In the genomic region with DNA sequence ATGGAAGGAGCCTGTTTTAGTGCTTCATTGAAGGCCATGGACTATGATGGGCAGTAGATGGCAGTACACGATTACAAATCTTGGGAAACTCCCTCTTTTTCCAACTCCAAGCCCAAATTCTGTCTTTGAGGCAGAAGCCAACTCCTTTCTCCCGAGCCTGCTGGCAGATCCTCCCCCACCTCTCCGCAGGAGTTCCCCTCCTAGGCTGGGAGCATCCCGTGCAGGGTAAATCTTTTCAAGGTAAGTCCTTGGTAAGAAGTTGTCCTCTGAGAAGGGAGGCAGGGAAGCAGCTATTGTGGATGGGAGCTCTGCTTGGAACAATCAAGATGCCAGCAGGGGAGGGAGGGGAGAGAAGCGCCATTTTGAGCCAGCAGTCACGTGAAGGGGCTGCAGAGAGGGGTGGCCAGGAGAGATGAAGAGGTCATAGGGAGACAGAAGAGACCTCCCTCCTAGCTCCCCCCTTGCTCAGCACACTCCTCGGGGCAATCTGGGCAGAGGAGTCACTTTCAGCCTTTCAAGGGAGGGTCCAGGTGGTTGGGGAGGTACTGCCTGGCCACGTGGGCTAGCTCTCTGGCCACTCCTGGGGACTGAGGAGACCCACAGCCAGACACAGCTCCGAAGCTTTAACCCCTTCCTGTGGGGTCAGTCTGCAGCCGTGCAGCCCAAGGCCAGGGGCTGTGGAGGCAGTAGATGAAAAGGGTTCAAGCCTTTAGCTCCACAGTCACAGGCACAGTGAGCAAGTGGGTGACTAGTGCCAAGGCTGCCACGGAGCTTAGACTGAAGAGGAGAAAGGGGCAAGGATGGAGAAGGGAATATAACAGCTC, we compare ENCODE assay signal across 8 cellular contexts. TPM values are rescaled to one million over a fixed set of nuclear protein-coding genes. Genes with fewer than 3 reads are reported as not detected.
DNase-seq lines count a peak whose midpoint lies in the region; ATAC-seq, FAIRE-seq and TF ChIP-seq lines count a peak whose summit lies in the region.

No MANE protein-coding gene starts in this region.

- H3K27ac Mint-ChIP-seq in CD8-positive, alpha-beta T cell, result no peak overlapping the region

- H3K27me3 Mint-ChIP-seq in CD8-positive, alpha-beta T cell (ENCODE audit: low read depth), result no peaks in the 10 kb centered on the region

- peak; percentile 86 for FAIRE-seq in HTR-8/SVneo (lab: Jason Lieb, UNC)
- FAIRE-seq in small intestine (lab: Jason Lieb, UNC), result no peak

- POLR2A ChIA-PET in CD8-positive, alpha-beta T cell (lab: Charles Lee), result no interaction called here

- H3K27me3 ChIP-seq in DND-41 (ENCODE audit: insufficient read depth, low read length, poor library complexity) (no peaks in the 10 kb centered on the region), small intestine (ENCODE audit: control insufficient read depth in 2 of 2, insufficient read depth in 2 of 2, low read length in 2 of 2) (no peaks in the 10 kb centered on the region)
- no peaks in the 10 kb centered on the region for H3K27me3 ChIP-seq in CD8-positive, alpha-beta T cell (ENCODE audit: insufficient read depth, low read length)

- intact Hi-C loops in CD8-positive, alpha-beta T cell (cut with DNase I, micrococcal nuclease), result loop anchor here in 1 of 2 experiments (2.0 kb wide), 1 partner anchor 172 kb away; no protein-coding TSS in a partner anchor

- DNase-seq in DND-41 (peak; percentile 35), HTR-8/SVneo (ENCODE audit: insufficient read length, low spot score) (peak; percentile 72), NOMO-1 treated with DMSO at 0.1 percent for 48 hours (lab: John Stamatoyannopoulos, UW; ENCODE audit: unreplicated experiment) (peak; percentile 13), cerebellar nuclear complex (lab: John Stamatoyannopoulos, UW) (peak; percentile 47 to 89), inferior parietal cortex (ENCODE audit: extremely low spot score) (peak; percentile 92), small intestine (peak; percentile 59)
- DNase-seq in CD8-positive, alpha-beta T cell, result no peak

- H3K4me1 ChIP-seq in DND-41 (ENCODE audit: insufficient read depth, low read length), result no peaks in the 10 kb centered on the region
- H3K4me1 ChIP-seq in small intestine (ENCODE audit: control insufficient read depth in 2 of 2, insufficient read depth in 1 of 2, low read depth in 1 of 2, low read length in 1 of 2), result no peaks in the 10 kb centered on the region
- no peaks in the 10 kb centered on the region for H3K4me1 ChIP-seq in CD8-positive, alpha-beta T cell (ENCODE audit: insufficient read depth, low read length)

- peaks cover 5% of the 10 kb centered on the region for H3K9me3 Mint-ChIP-seq in CD8-positive, alpha-beta T cell

- no peak overlapping the region for H3K4me3 Mint-ChIP-seq in CD8-positive, alpha-beta T cell

- H3K27ac ChIP-seq in DND-41 (ENCODE audit: low read length) (no peak overlapping the region), small intestine (ENCODE audit: low read depth in 1 of 2, low read length in 1 of 2) (peak overlapping the region in 1 of 2 donors; percentile 46)
- H3K27ac ChIP-seq in CD8-positive, alpha-beta T cell (ENCODE audit: low read depth, low read length), result no peak overlapping the region

- no peaks in the 10 kb centered on the region for H3K79me2 ChIP-seq in DND-41 (ENCODE audit: insufficient read depth, low read length)

- H3K4me3 ChIP-seq in DND-41 (ENCODE audit: low read depth in 1 of 2, low read length in 2 of 2) (no peak overlapping the region), small intestine (ENCODE audit: low read depth in 1 of 2, low read length in 2 of 2) (no peak overlapping the region)
- no peak overlapping the region for H3K4me3 ChIP-seq in CD8-positive, alpha-beta T cell (ENCODE audit: low read depth, low read length)

- H3K9me3 ChIP-seq in DND-41 (ENCODE audit: insufficient read depth, low read length, severe bottlenecking) (no peaks in the 10 kb centered on the region), small intestine (ENCODE audit: control insufficient read depth, low read depth) (no peaks in the 10 kb centered on the region)
- no peaks in the 10 kb centered on the region for H3K9me3 ChIP-seq in CD8-positive, alpha-beta T cell (ENCODE audit: low read length)

- H3K4me2 ChIP-seq in DND-41 (ENCODE audit: insufficient read depth, low read length), result no peak overlapping the region

- no peaks in the 10 kb centered on the region for H4K20me1 ChIP-seq in DND-41 (ENCODE audit: insufficient read depth, low read length)

- H3K4me1 Mint-ChIP-seq in CD8-positive, alpha-beta T cell (ENCODE audit: low read depth), result no peaks in the 10 kb centered on the region

- peak; percentile 82 for TF ChIP-seq CTCF in DND-41 (IDR thresholded peaks at IDR 0.05; ENCODE audit: borderline replicate concordance, extremely low read depth, low read length, poor library complexity, severe bottlenecking)
- no peak for TF ChIP-seq CTCF in CD8-positive, alpha-beta T cell (IDR thresholded peaks at IDR 0.05)

- CTCF ChIA-PET in CD8-positive, alpha-beta T cell (lab: Charles Lee), result interaction anchor here (0.5 to 1.5 kb wide), 5 partner anchors 8 to 42 kb away, joined by 3 to 6 read pairs (median 4); partner anchors contain the start of gene CC2D2A

- no peak overlapping the region for H3K9ac ChIP-seq in DND-41 (ENCODE audit: low read depth, low read length)

- 39 to 59% (median 49%) methylated on average over 11 of the region's 11 CpGs for WGBS in small intestine, 3 donors

- no peaks in the 10 kb centered on the region for H3K36me3 Mint-ChIP-seq in CD8-positive, alpha-beta T cell

- no peak overlapping the region for H2AFZ ChIP-seq in DND-41 (ENCODE audit: low read depth, low read length)

- H3K36me3 ChIP-seq in DND-41 (ENCODE audit: insufficient read depth, low read length) (no peaks in the 10 kb centered on the region), small intestine (ENCODE audit: control insufficient read depth in 2 of 2, insufficient read depth in 2 of 2, low read length in 2 of 2) (no peaks in the 10 kb centered on the region)
- no peaks in the 10 kb centered on the region for H3K36me3 ChIP-seq in CD8-positive, alpha-beta T cell (ENCODE audit: insufficient read depth, low read length)

- ATAC-seq in DND-41 (ENCODE audit: insufficient read depth, low read depth) (peak; percentile 80; the same call in 2 of the 3 replicates), HG02571 (IDR thresholded peaks at IDR 0.05; ENCODE audit: unreplicated experiment) (no peak)
- ATAC-seq in CD8-positive, alpha-beta T cell, result no peak

RNA-seq across cellular contexts. Expression of gene CC2D2A, which starts 9.6 kb away (rescaled TPM):
- 1 to 10 TPM; 1.6 to 6.6 (median 4.5) TPM for polyA plus RNA-seq in small intestine
- total RNA-seq in CD8-positive, alpha-beta T cell, result not detected

RNA-seq across cellular contexts. Expression of gene C1QTNF7, which starts 51.5 kb away (rescaled TPM):
- polyA plus RNA-seq in small intestine, result 1 to 10 TPM in 1 of 3 donors, under 1 TPM in 1, not detected in 1; 0.54 to 1.8 TPM
- total RNA-seq in CD8-positive, alpha-beta T cell, result not detected

Comparison
In these comparisons a context has a peak if more than half of its experiments do, and no peak if none do; other contexts are left out.
1. DNase-seq: peak in DND-41 (single experiment), HTR-8/SVneo (single experiment), NOMO-1 treated with DMSO at 0.1 percent for 48 hours (single experiment), cerebellar nuclear complex (2 of 2), inferior parietal cortex (single experiment) and small intestine (single experiment); none in CD8-positive, alpha-beta T cell (0 of 7).